In genomic region chr22:41834005-41834975, GRCh38 we compare ENCODE assay signal across 8 cellular contexts. TPM values are rescaled to one million over a fixed set of nuclear protein-coding genes. Genes with fewer than 3 reads are reported as not detected.
DNase-seq lines count a peak whose midpoint lies in the region; ATAC-seq, FAIRE-seq and TF ChIP-seq lines count a peak whose summit lies in the region.

No MANE protein-coding gene starts in this region.

- H3K9me3 ChIP-seq in OCI-LY1 (ENCODE audit: low read length) (peaks cover 6% of the 10 kb centered on the region; the same call in 1 of the 2 replicates), endocrine pancreas (ENCODE audit: control insufficient read depth, low read length) (no peaks in the 10 kb centered on the region), osteoblast (ENCODE audit: low read depth, low read length) (no peaks in the 10 kb centered on the region)

- H4K20me1 ChIP-seq in OCI-LY1 (ENCODE audit: insufficient read depth, low read length) = no peaks in the 10 kb centered on the region
- peaks cover 22% of the 10 kb centered on the region for H4K20me1 ChIP-seq in osteoblast (ENCODE audit: insufficient read depth, low read length)

- H3K36me3 ChIP-seq in OCI-LY1 (ENCODE audit: insufficient read depth, low read length) (peaks cover 68% of the 10 kb centered on the region), endocrine pancreas (ENCODE audit: control insufficient read depth, insufficient read depth, low read length) (peaks cover 5% of the 10 kb centered on the region), osteoblast (ENCODE audit: insufficient read depth, low read length) (peaks cover 17% of the 10 kb centered on the region)

- peak overlapping the region; percentile 99 for H3K9ac ChIP-seq in OCI-LY1 (ENCODE audit: low read length)
- H3K9ac ChIP-seq in endocrine pancreas (ENCODE audit: control insufficient read depth, insufficient read depth, low read length) = peak overlapping the region; percentile 95

- ATAC-seq in HG03571 (IDR thresholded peaks at IDR 0.05; ENCODE audit: unreplicated experiment) = no peak

- H3K4me2 ChIP-seq in OCI-LY1 (ENCODE audit: low read length) = peak overlapping the region; percentile 94
- peak overlapping the region; percentile 87 for H3K4me2 ChIP-seq in osteoblast (ENCODE audit: insufficient read depth, low read length)

- H3K9me2 ChIP-seq in OCI-LY1 (ENCODE audit: low read depth, low read length) = no peaks in the 10 kb centered on the region

- H3K27ac ChIP-seq in OCI-LY1 (ENCODE audit: low read depth, low read length, poor library complexity, severe bottlenecking) (peak overlapping the region; percentile 95), osteoblast (ENCODE audit: low read depth, low read length) (peak overlapping the region; percentile 90)

- DNase-seq in GM12892 (ENCODE audit: insufficient read length) (no peak), osteoblast (ENCODE audit: insufficient read length, low spot score, missing footprints) (peak; percentile 77), AG08395 (ENCODE audit: low spot score) (no peak), NCI-H526 treated with DMSO at 0.1 percent for 48 hours (lab: John Stamatoyannopoulos, UW) (no peak), GM03348 (ENCODE audit: low spot score) (no peak)

- H2AFZ ChIP-seq in OCI-LY1 (ENCODE audit: low read length) (no peak overlapping the region), osteoblast (ENCODE audit: low read length) (peak overlapping the region; percentile 76)

- H3K27me3 ChIP-seq in OCI-LY1 (ENCODE audit: insufficient read depth, low read length) = no peaks in the 10 kb centered on the region
- no peaks in the 10 kb centered on the region for H3K27me3 ChIP-seq in endocrine pancreas (ENCODE audit: control insufficient read depth, insufficient read depth, low read length)
- H3K27me3 ChIP-seq in osteoblast (ENCODE audit: insufficient read depth, low read length) = no peaks in the 10 kb centered on the region

- no peaks in the 10 kb centered on the region for H3F3A ChIP-seq in OCI-LY1 (ENCODE audit: insufficient read depth, low read length)

- peak overlapping the region; percentile 97 for H3K4me3 ChIP-seq in OCI-LY1 (ENCODE audit: low read depth, low read length, poor library complexity, severe bottlenecking)
- peak overlapping the region; percentile 83 for H3K4me3 ChIP-seq in endocrine pancreas (ENCODE audit: control insufficient read depth, insufficient read depth, low read length)
- H3K4me3 ChIP-seq in osteoblast (ENCODE audit: insufficient read depth, low read length) = peak overlapping the region; percentile 88

- peak; percentile 81 for FAIRE-seq in GM12892 (lab: Jason Lieb, UNC)

- H3K4me1 ChIP-seq in OCI-LY1 (ENCODE audit: insufficient read depth, low read length, severe bottlenecking) (peaks cover 59% of the 10 kb centered on the region), endocrine pancreas (ENCODE audit: control insufficient read depth, insufficient read depth, low read length) (no peaks in the 10 kb centered on the region), osteoblast (ENCODE audit: insufficient read depth, low read length) (peaks cover 14% of the 10 kb centered on the region)

- TF ChIP-seq POLR2A in GM12892 (IDR thresholded peaks at IDR 0.05; ENCODE audit: low read depth, low read length) = no peak

- H3K79me2 ChIP-seq in OCI-LY1 (ENCODE audit: insufficient read depth, low read length) (peaks cover 59% of the 10 kb centered on the region), osteoblast (ENCODE audit: insufficient read depth, low read length) (peaks cover 52% of the 10 kb centered on the region)

- no peak for TF ChIP-seq CTCF in OCI-LY1 (IDR thresholded peaks at IDR 0.05; ENCODE audit: low read length)
- no peak for TF ChIP-seq CTCF in osteoblast (IDR thresholded peaks at IDR 0.05; ENCODE audit: extremely low read depth, low read depth, low read length)

RNA-seq across cellular contexts. Expression of gene SREBF2, which starts 1.4 kb away (rescaled TPM):
- polyA plus RNA-seq in GM12892 (2012; ENCODE audit: missing spikeins) = 99.3 TPM
- total RNA-seq in osteoblast = 71.6 and 80.3 TPM in 2 replicates

RNA-seq across cellular contexts. Expression of gene CCDC134, which starts 33.8 kb away (rescaled TPM):
- polyA plus RNA-seq in GM12892 (2012; ENCODE audit: missing spikeins) = 6.9 TPM
- 8.3 and 11.8 TPM in 2 replicates for total RNA-seq in osteoblast
